1 cellular context compared by ENCODE assay signal in genomic region chr16:72124761-72125634, GRCh38.
TF ChIP-seq lines count a peak whose summit lies in the region.

No MANE protein-coding gene starts in this region.

TF ChIP-seq in GM23338, 12 proteins besides CTCF, POLR2A, EP300 and RAD21 (continued from another document):
- no peak for TF ChIP-seq ZNF462 (CRISPR knock-in tag; IDR thresholded peaks at IDR 0.05)
